ENCODE assay signal across 1 cellular context in the genomic region with DNA sequence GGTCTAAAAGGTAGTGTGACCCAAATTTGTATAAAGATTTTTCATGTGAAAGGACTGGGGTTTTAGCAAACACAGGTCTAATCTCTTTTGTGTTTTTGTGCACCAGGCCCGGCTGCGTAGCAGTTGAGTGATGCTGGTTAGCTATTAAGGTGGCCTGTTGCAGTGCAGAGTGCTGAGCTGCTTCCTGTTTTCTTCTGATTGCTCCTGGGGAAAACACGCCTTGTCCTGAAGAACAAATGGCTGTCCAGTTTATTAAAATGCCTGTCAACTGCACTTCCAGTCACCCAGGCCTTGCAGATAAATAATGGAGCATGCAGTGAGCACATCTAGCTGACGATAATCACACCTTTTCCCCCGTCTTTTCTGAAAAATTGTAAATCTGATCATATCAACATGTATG.
A peak's percentile ranks its signal among the peaks of the same experiment; 100 is the strongest.
TF ChIP-seq lines count a peak whose summit lies in the region.

No MANE protein-coding gene starts in this region.

TF ChIP-seq in A549, 52 proteins besides CTCF, POLR2A, EP300 and RAD21 (continued from another document):
- TF ChIP-seq E2F6 (IDR thresholded peaks at IDR 0.05; ENCODE audit: borderline replicate concordance, low read depth) (peak; percentile 75; the same call in 1 of the 2 replicates), SREBF2 (IDR thresholded peaks at IDR 0.05) (no peak), POLR2AphosphoS2 (conservative IDR thresholded peaks at IDR 0.05; ENCODE audit: low read length) (no peak), MAX (IDR thresholded peaks at IDR 0.05) (peak; percentile 72), TP53 (CRISPR knock-in tag; IDR thresholded peaks at IDR 0.05) (no peak)
- TF ChIP-seq, protein P1, sequence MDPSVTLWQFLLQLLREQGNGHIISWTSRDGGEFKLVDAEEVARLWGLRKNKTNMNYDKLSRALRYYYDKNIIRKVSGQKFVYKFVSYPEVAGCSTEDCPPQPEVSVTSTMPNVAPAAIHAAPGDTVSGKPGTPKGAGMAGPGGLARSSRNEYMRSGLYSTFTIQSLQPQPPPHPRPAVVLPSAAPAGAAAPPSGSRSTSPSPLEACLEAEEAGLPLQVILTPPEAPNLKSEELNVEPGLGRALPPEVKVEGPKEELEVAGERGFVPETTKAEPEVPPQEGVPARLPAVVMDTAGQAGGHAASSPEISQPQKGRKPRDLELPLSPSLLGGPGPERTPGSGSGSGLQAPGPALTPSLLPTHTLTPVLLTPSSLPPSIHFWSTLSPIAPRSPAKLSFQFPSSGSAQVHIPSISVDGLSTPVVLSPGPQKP (IDR thresholded peaks at IDR 0.05; ENCODE audit: low read depth, low read length) = no peak
TF ChIP-seq in A549: peak in this region for 5.
